In the genomic region with DNA sequence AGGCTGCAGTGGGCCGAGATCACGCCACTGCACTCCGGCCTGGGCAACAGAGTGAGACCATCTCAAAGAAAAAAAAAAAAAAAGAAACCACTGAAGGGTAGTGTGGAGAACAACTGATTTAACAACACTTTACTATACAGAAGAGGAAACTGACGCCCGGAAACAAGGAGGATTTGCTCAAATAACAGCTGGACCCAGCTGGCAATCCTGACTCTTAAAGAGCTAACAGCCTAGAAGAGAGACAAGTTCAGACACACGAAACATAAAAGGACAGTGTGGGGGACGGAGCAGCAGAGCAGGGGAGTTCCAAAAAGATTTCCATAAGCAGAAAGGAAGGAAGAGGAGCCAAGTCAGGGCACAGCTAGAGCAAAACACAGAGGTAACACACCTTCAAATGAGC, we compare ENCODE assay signal across 17 cellular contexts. TPM values are rescaled to one million over a fixed set of nuclear protein-coding genes. Genes with fewer than 3 reads are reported as not detected.
DNase-seq lines count a peak whose midpoint lies in the region; ATAC-seq and TF ChIP-seq lines count a peak whose summit lies in the region.
"Had no signal": no experiment of that assay in that cellular context is flagged by ENCODE, and none has a peak within 500 bp of the region (broad histone marks: within the 10 kb centered on the region; RNA-seq: fewer than 3 reads in every experiment).

No MANE protein-coding gene starts in this region.

- peaks cover 2% of the 10 kb centered on the region for H3K36me3 Mint-ChIP-seq in T-helper 17 cell (ENCODE audit: low read depth)

- H3K4me3 Mint-ChIP-seq in T-helper 17 cell, result no peak overlapping the region
- H3K4me3 Mint-ChIP-seq: CD4-positive, alpha-beta memory T cell had no signal

- TF ChIP-seq EP300 in ovary (IDR thresholded peaks at IDR 0.05) (no peak), SK-N-SH (IDR thresholded peaks at IDR 0.05; ENCODE audit: borderline replicate concordance in 1 of 2, low read depth in 1 of 2, low read length in 1 of 2) (no peak)

- CTCF ChIA-PET in AG04450 (lab: Charles Lee), result interaction anchor here (0.6 kb wide), 1 partner anchor 12 kb away, joined by 4 read pairs; no protein-coding TSS in a partner anchor
- CTCF ChIA-PET in SK-N-SH (lab: Yijun Ruan, JAX), result interaction anchor here (1.0 to 2.4 kb wide), 4 partner anchors 11 to 269 kb away, joined by 3 to 10 read pairs (median 3); no protein-coding TSS in a partner anchor

- ATAC-seq in T-helper 17 cell, result no peak
- ATAC-seq in left cardiac atrium, result peak in 1 of 2 donors; percentile 19
- ATAC-seq: PC-3 had no signal

- DNase-seq in AG04450 (ENCODE audit: low read depth, low spot score) (peak; percentile 11), T-helper 17 cell (no peak), left cardiac atrium (peak; percentile 47), ovary (peak in 4 of 5 donors; percentile 60 to 71 (median 62)), posterior vena cava (ENCODE audit: low spot score) (no peak), NCI-H2196 (lab: John Stamatoyannopoulos, UW; ENCODE audit: unreplicated experiment) (no peak), NCI-H446 (lab: John Stamatoyannopoulos, UW) (no peak), SK-N-SH (no peak)
- DNase-seq: CD4-positive, alpha-beta memory T cell; DMS79; MV-4-11; NCI-H1436; NCI-H2081; NCI-H2227 treated with DMSO at 0.1 percent for 48 hours; NCI-H526 treated with DMSO at 0.1 percent for 48 hours; PC-3 had no signal

- POLR2A ChIA-PET in AG04450 (lab: Yijun Ruan, JAX), result interaction anchor here (0.7 to 0.9 kb wide), 2 partner anchors 17 to 862 kb away, joined by 4 to 10 read pairs; no protein-coding TSS in a partner anchor
- POLR2A ChIA-PET in SK-N-SH (lab: Yijun Ruan, JAX), result no interaction called here

- no peak for TF ChIP-seq POLR2A in ovary (IDR thresholded peaks at IDR 0.05)

- peak overlapping the region; percentile 49 for H3K27ac Mint-ChIP-seq in T-helper 17 cell

- H2AFZ ChIP-seq in SK-N-SH (ENCODE audit: low read depth), result no peak overlapping the region

- no peak overlapping the region for H3K9ac ChIP-seq in SK-N-SH

- H3K79me2 ChIP-seq in SK-N-SH (ENCODE audit: insufficient read depth), result no peaks in the 10 kb centered on the region

- H3K27ac ChIP-seq in AG04450 (ENCODE audit: low read depth, low read length) (no peak overlapping the region), ovary (peak overlapping the region in 1 of 2 donors; percentile 53), SK-N-SH (ENCODE audit: low read depth in 2 of 2, low read length in 1 of 2) (no peak overlapping the region)

- no peaks in the 10 kb centered on the region for H3F3A ChIP-seq in SK-N-SH (replicated peaks; ENCODE audit: insufficient read depth)

- no peaks in the 10 kb centered on the region for H3K27me3 Mint-ChIP-seq in T-helper 17 cell
- H3K27me3 Mint-ChIP-seq: CD4-positive, alpha-beta memory T cell had no signal

- intact Hi-C loops in left cardiac atrium (cut with DNase I) (no loop called here), ovary (cut with DNase I) (no loop called here), posterior vena cava (cut with DNase I) (no loop called here)

- H3K4me3 ChIP-seq in AG04450 (ENCODE audit: low read depth, low read length) (no peak overlapping the region), ovary (no peak overlapping the region), SK-N-SH (ENCODE audit: low read depth in 2 of 2, low read length in 1 of 2) (no peak overlapping the region)
- H3K4me3 ChIP-seq: HAP-1 had no signal

- H3K9me2 ChIP-seq in SK-N-SH, result no peaks in the 10 kb centered on the region

- peaks cover 34% of the 10 kb centered on the region for H3K4me1 Mint-ChIP-seq in T-helper 17 cell

- TF ChIP-seq RAD21 in SK-N-SH (IDR thresholded peaks at IDR 0.05; ENCODE audit: low read length), result no peak

- H3K4me1 ChIP-seq in ovary (ENCODE audit: insufficient read depth) (peaks cover 30% of the 10 kb centered on the region), SK-N-SH (ENCODE audit: control insufficient read depth in 1 of 2, insufficient read depth in 2 of 2, low read depth in 1 of 2, low read length in 1 of 2) (no peaks in the 10 kb centered on the region)
- H3K4me1 ChIP-seq: HAP-1 had no signal

- H3K4me2 ChIP-seq in SK-N-SH, result no peak overlapping the region

- 18 to 50% (median 19%) methylated on average over 7 of the region's 7 CpGs for whole genome bisulfite sequencing in ovary, 3 donors
- 90% methylated on average over 7 of the region's 7 CpGs for WGBS in SK-N-SH (ENCODE audit: low lambda C conversion rate)

- TF ChIP-seq CTCF in AG04450 (IDR thresholded peaks at IDR 0.05; ENCODE audit: low read depth, low read length) (no peak), ovary (IDR thresholded peaks at IDR 0.05) (no peak), SK-N-SH (IDR thresholded peaks at IDR 0.05) (no peak)

- H4K20me1 ChIP-seq in SK-N-SH (ENCODE audit: insufficient read depth), result no peaks in the 10 kb centered on the region

- H3K36me3 ChIP-seq in ovary (no peaks in the 10 kb centered on the region), SK-N-SH (replicated peaks in 1 of 2; ENCODE audit: control insufficient read depth in 1 of 2, insufficient read depth in 2 of 2, low read length in 1 of 2) (no peaks in the 10 kb centered on the region)
- H3K36me3 ChIP-seq: HAP-1 had no signal

- H3K27me3 ChIP-seq in AG04450 (ENCODE audit: control insufficient read depth, insufficient read depth, low read length) (no peaks in the 10 kb centered on the region), ovary (no peaks in the 10 kb centered on the region), SK-N-SH (ENCODE audit: insufficient read depth) (no peaks in the 10 kb centered on the region)

- H3K9me3 ChIP-seq in AG04450 (ENCODE audit: control insufficient read depth, insufficient read depth, low read length) (no peaks in the 10 kb centered on the region; the same call in 1 of the 2 replicates), T-helper 17 cell (ENCODE audit: control insufficient read depth, low read length, poor library complexity, severe bottlenecking) (no peaks in the 10 kb centered on the region), ovary (no peaks in the 10 kb centered on the region), SK-N-SH (no peaks in the 10 kb centered on the region)
- H3K9me3 ChIP-seq: HAP-1 had no signal

TF ChIP-seq in SK-N-SH, 30 proteins besides CTCF, POLR2A, EP300 and RAD21 (continues in another document):
- TF ChIP-seq, protein P1, sequence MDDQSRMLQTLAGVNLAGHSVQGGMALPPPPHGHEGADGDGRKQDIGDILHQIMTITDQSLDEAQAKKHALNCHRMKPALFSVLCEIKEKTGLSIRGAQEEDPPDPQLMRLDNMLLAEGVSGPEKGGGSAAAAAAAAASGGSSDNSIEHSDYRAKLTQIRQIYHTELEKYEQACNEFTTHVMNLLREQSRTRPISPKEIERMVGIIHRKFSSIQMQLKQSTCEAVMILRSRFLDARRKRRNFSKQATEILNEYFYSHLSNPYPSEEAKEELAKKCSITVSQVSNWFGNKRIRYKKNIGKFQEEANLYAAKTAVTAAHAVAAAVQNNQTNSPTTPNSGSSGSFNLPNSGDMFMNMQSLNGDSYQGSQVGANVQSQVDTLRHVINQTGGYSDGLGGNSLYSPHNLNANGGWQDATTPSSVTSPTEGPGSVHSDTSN (IDR thresholded peaks at IDR 0.05), result no peak
- TF ChIP-seq, protein P2, sequence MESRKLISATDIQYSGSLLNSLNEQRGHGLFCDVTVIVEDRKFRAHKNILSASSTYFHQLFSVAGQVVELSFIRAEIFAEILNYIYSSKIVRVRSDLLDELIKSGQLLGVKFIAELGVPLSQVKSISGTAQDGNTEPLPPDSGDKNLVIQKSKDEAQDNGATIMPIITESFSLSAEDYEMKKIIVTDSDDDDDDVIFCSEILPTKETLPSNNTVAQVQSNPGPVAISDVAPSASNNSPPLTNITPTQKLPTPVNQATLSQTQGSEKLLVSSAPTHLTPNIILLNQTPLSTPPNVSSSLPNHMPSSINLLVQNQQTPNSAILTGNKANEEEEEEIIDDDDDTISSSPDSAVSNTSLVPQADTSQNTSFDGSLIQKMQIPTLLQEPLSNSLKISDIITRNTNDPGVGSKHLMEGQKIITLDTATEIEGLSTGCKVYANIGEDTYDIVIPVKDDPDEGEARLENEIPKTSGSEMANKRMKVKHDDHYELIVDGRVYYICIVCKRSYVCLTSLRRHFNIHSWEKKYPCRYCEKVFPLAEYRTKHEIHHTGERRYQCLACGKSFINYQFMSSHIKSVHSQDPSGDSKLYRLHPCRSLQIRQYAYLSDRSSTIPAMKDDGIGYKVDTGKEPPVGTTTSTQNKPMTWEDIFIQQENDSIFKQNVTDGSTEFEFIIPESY (IDR thresholded peaks at IDR 0.05; ENCODE audit: borderline replicate concordance, low read depth), result no peak
- TF ChIP-seq GABPA (IDR thresholded peaks at IDR 0.05; ENCODE audit: low read depth), result no peak
- TF ChIP-seq CHD2 (IDR thresholded peaks at IDR 0.05; ENCODE audit: low read length, partially characterized antibody), result no peak
- TF ChIP-seq ELF1 (IDR thresholded peaks at IDR 0.05), result no peak
- TF ChIP-seq POLR2AphosphoS5 (IDR thresholded peaks at IDR 0.05; ENCODE audit: low read depth, low read length), result no peak
- TF ChIP-seq NFIC (IDR thresholded peaks at IDR 0.05; ENCODE audit: borderline replicate concordance), result no peak
- TF ChIP-seq FOXJ3 (CRISPR knock-in tag; IDR thresholded peaks at IDR 0.05), result no peak
- no peak for TF ChIP-seq YY1 (IDR thresholded peaks at IDR 0.05; ENCODE audit: low read depth)

RNA-seq across cellular contexts. Expression of gene ECHDC2, which starts 4.4 kb away (rescaled TPM):
- polyA plus RNA-seq in AG04450 (2011; rRNA removed), result 54.6 and 55.4 TPM in 2 replicates
- 24.8 and 26.6 TPM in 2 replicates for polyA minus RNA-seq in AG04450 (2011; rRNA and poly(A)+ RNA removed)
- total RNA-seq in T-helper 17 cell, result 100 to 1,000 TPM; 134 to 140 TPM
- 100 to 1,000 TPM in 1 of 2 donors, 10 to 100 TPM in 1; 82.5 to 101 TPM for total RNA-seq in left cardiac atrium
- 100 to 1,000 TPM; 145 to 310 (median 184) TPM for total RNA-seq in ovary
- 100 to 1,000 TPM; 220 to 224 TPM for polyA plus RNA-seq in ovary
- 10 to 100 TPM; 55.4 to 75.1 TPM for total RNA-seq in posterior vena cava
- 0.20 and 0.37 TPM in 2 replicates for polyA plus RNA-seq in SK-N-SH (2012; rRNA removed)
- polyA plus RNA-seq in SK-N-SH (2012; cell fraction: cytosol; rRNA removed), result 0.05 and 0.12 TPM in 2 replicates
- polyA plus RNA-seq in SK-N-SH (2012; cell fraction: nucleus; rRNA removed), result 3.5 and 4.9 TPM in 2 replicates

RNA-seq across cellular contexts. Expression of gene SCP2, which starts 9.9 kb away (rescaled TPM):
- polyA plus RNA-seq in AG04450 (2011; rRNA removed), result 164 and 278 TPM in 2 replicates
- 52.5 and 70.3 TPM in 2 replicates for polyA minus RNA-seq in AG04450 (2011; rRNA and poly(A)+ RNA removed)
- total RNA-seq in T-helper 17 cell, result 10 to 100 TPM; 55.2 to 60.6 TPM
- 100 to 1,000 TPM; 126 to 148 TPM for total RNA-seq in left cardiac atrium
- total RNA-seq in ovary, result 100 to 1,000 TPM in 5 of 7 donors, 10 to 100 TPM in 2; 58.4 to 150 (median 105) TPM
- polyA plus RNA-seq in ovary, result 100 to 1,000 TPM in 1 of 2 donors, 10 to 100 TPM in 1; 93.7 to 161 TPM
- total RNA-seq in posterior vena cava, result 100 to 1,000 TPM; 101 to 137 TPM
- 49.5 and 68.9 TPM in 2 replicates for polyA plus RNA-seq in SK-N-SH (2012; rRNA removed)
- polyA plus RNA-seq in SK-N-SH (2012; cell fraction: cytosol; rRNA removed), result 98.3 and 136 TPM in 2 replicates
- polyA plus RNA-seq in SK-N-SH (2012; cell fraction: nucleus; rRNA removed), result 16.6 and 33.8 TPM in 2 replicates

Comparison
In these comparisons a context has a peak if more than half of its experiments do, and no peak if none do; other contexts are left out.
1. DNase-seq: peak in AG04450 (single experiment), left cardiac atrium (single experiment) and ovary (4 of 5); none in T-helper 17 cell (0 of 3), posterior vena cava (single experiment), NCI-H2196 (single experiment), NCI-H446 (0 of 2) and SK-N-SH (single experiment).